9 cellular contexts compared by ENCODE assay signal in the genomic region with DNA sequence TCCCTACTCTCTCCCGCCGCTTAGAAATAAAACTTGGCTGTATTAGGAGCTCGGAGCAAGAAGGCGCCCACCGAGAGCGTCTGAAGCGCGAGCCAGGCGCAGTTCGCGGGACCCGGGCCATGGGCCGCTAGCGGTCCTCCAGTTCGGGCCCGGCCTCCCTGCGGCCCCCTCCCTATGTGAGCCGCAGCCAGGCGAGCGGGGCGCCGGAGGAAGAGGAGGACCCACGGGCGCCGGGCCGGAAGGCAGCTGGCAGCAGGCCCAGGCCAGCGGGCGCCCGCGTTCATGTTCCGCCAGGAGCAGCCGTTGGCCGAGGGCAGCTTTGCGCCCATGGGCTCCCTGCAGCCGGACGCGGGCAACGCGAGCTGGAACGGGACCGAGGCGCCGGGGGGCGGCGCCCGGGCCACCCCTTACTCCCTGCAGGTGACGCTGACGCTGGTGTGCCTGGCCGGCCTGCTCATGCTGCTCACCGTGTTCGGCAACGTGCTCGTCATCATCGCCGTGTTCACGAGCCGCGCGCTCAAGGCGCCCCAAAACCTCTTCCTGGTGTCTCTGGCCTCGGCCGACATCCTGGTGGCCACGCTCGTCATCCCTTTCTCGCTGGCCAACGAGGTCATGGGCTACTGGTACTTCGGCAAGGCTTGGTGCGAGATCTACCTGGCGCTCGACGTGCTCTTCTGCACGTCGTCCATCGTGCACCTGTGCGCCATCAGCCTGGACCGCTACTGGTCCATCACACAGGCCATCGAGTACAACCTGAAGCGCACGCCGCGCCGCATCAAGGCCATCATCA. TPM values are rescaled to one million over a fixed set of nuclear protein-coding genes. Genes with fewer than 3 reads are reported as not detected.
DNase-seq lines count a peak whose midpoint lies in the region; ATAC-seq and TF ChIP-seq lines count a peak whose summit lies in the region.
"Had no signal": no experiment of that assay in that cellular context is flagged by ENCODE, and none has a peak within 500 bp of the region (broad histone marks: within the 10 kb centered on the region; RNA-seq: fewer than 3 reads in every experiment).

No MANE protein-coding gene starts in this region.

- in situ Hi-C loops in G401 (cut with HindIII; ENCODE audit: low sequenced_read_pairs), result no loop called here

- CTCF ChIA-PET in T-cell (lab: Charles Lee), result interaction anchor here in 1 of 2 donors (1.0 kb wide), 1 partner anchor 180 kb away, joined by 3 read pairs; no protein-coding TSS in a partner anchor

- peaks cover 11% of the 10 kb centered on the region for H3F3A ChIP-seq in neural progenitor cell (ENCODE audit: low read depth)

- H3K4me1 Mint-ChIP-seq in T-cell (peaks cover 0 to 24% (median 20%) of the 10 kb centered on the region in 3 donors), neural progenitor cell (peaks cover 15% of the 10 kb centered on the region)

- TF ChIP-seq CTCF in neural progenitor cell (IDR thresholded peaks at IDR 0.05), result no peak

- ATAC-seq in T-cell (replicated peaks in 1 of 4) (peak in 2 of 4 experiments; percentile 4 to 25), HG03442 (IDR thresholded peaks at IDR 0.05; ENCODE audit: unreplicated experiment) (no peak), HG03354 (IDR thresholded peaks at IDR 0.05; ENCODE audit: poor library complexity, severe bottlenecking, unreplicated experiment) (no peak), GM21423 (IDR thresholded peaks at IDR 0.05; ENCODE audit: unreplicated experiment) (no peak)
- ATAC-seq: K562 had no signal

- peaks cover 43 to 68% of the 10 kb centered on the region in 2 donors for H3K27me3 Mint-ChIP-seq in T-cell
- peaks cover 20% of the 10 kb centered on the region for H3K27me3 Mint-ChIP-seq in neural progenitor cell (ENCODE audit: insufficient read depth, low read depth)

- H3K9me3 ChIP-seq in esophagus (ENCODE audit: control insufficient read depth in 2 of 2, insufficient read depth in 1 of 2, low read depth in 1 of 2, low read length in 1 of 2), result peaks cover 0 to 10% of the 10 kb centered on the region in 2 donors
- no peaks in the 10 kb centered on the region for H3K9me3 ChIP-seq in neural progenitor cell (ENCODE audit: low read depth)

- H4K20me1 ChIP-seq in neural progenitor cell (ENCODE audit: low read depth), result no peaks in the 10 kb centered on the region

- peaks cover 3 to 6% of the 10 kb centered on the region in 2 donors for H3K27me3 ChIP-seq in esophagus (ENCODE audit: control insufficient read depth in 1 of 2, insufficient read depth in 2 of 2, low read length in 2 of 2)
- H3K27me3 ChIP-seq in neural progenitor cell, result peaks cover 75% of the 10 kb centered on the region

- peak; percentile 36 for DNase-seq in G401 (ENCODE audit: low spot score)
- peak in 1 of 34 experiments; percentile 21 for DNase-seq in T-cell
- DNase-seq in neural progenitor cell (ENCODE audit: low spot score), result peak; percentile 21
- DNase-seq in SW480 (ENCODE audit: low spot score), result no peak

- peaks cover 12 to 13% of the 10 kb centered on the region in 2 donors for H3K4me1 ChIP-seq in esophagus (ENCODE audit: control insufficient read depth in 2 of 2, insufficient read depth in 2 of 2, low read length in 1 of 2)
- H3K4me1 ChIP-seq in neural progenitor cell, result no peaks in the 10 kb centered on the region

- H2AFZ ChIP-seq in neural progenitor cell (replicated peaks), result no peak overlapping the region

- H3K27ac ChIP-seq in esophagus (ENCODE audit: low read depth in 2 of 2, low read length in 1 of 2) (no peak overlapping the region), neural progenitor cell (no peak overlapping the region)

- H3K9me3 Mint-ChIP-seq in T-cell (no peaks in the 10 kb centered on the region), neural progenitor cell (peaks cover 8% of the 10 kb centered on the region)

- H3K79me2 ChIP-seq in neural progenitor cell (ENCODE audit: low read depth), result no peaks in the 10 kb centered on the region

- H3K36me3 ChIP-seq in esophagus (ENCODE audit: control insufficient read depth in 2 of 2, insufficient read depth in 2 of 2, low read length in 1 of 2) (no peaks in the 10 kb centered on the region), neural progenitor cell (no peaks in the 10 kb centered on the region)

- 13 to 17% methylated on average over 60 to 82 of the region's 82 CpGs for WGBS in esophagus, 2 donors

- peak overlapping the region; percentile 42 to 46 for H3K4me3 ChIP-seq in esophagus (ENCODE audit: low read depth in 1 of 2, low read length in 2 of 2)
- H3K4me3 ChIP-seq in neural progenitor cell, result peak overlapping the region; percentile 62
- H3K4me3 ChIP-seq: K562 had no signal

- H3K9ac ChIP-seq in neural progenitor cell, result no peak overlapping the region

- H3K27ac Mint-ChIP-seq in T-cell (no peak overlapping the region), neural progenitor cell (no peak overlapping the region)

- H3K4me3 Mint-ChIP-seq in T-cell (peak overlapping the region; percentile 64 to 75 (median 66)), neural progenitor cell (peak overlapping the region; percentile 80)

- peak overlapping the region; percentile 89 for H3K4me2 ChIP-seq in neural progenitor cell

- POLR2A ChIA-PET in T-cell (lab: Charles Lee), result no interaction called here

- H3K36me3 Mint-ChIP-seq in T-cell, result no peaks in the 10 kb centered on the region
- H3K36me3 Mint-ChIP-seq in neural progenitor cell, result peaks cover 2% of the 10 kb centered on the region

RNA-seq across cellular contexts. Expression of a gene that starts 1.1 kb away (rescaled TPM):
- not detected in 2 replicates for total RNA-seq in G401 (2014; rRNA removed; shearing (Covaris generic))
- under 1 TPM; 0.09 to 0.26 (median 0.12) TPM for total RNA-seq in T-cell
- under 1 TPM; 0.08 to 0.51 TPM for polyA plus RNA-seq in esophagus
- 0.06 TPM in 1 of 2 replicates, not detected in the other for total RNA-seq in neural progenitor cell (ENCODE audit: low replicate concordance)
- total RNA-seq: K562 had no signal
- polyA plus RNA-seq: K562 had no signal
